In the genomic region with DNA sequence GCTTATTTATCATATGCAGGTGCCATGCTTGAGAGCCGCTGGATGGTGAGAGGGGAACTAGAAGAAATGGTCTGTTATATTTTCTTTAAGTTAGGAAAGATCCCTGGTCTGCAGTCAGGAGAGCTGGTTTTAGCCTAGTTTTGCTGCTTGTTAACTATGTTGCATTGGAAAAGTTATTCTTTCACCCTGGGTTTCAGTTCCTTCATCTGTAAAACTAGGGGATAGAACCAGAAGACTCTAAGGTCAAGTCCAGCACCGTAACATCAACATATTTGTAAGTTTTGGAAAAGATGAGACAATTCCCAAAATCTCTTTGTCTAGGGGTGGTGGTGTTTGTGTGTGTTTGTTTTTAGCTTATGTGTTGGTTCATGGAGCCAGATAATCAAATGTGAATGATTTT, we compare ENCODE assay signal across 24 cellular contexts.
"Had no signal": no experiment of that assay in that cellular context is flagged by ENCODE, and none has a peak within 500 bp of the region (broad histone marks: within the 10 kb centered on the region; RNA-seq: fewer than 3 reads in every experiment).

No MANE protein-coding gene starts in this region.

- ATAC-seq: body of pancreas; gastroesophageal sphincter; heart left ventricle; left ventricle myocardium superior; right cardiac atrium; stimulated activated naive CD8-positive, alpha-beta T cell treated with anti-CD3 and anti-CD28 coated beads, Interleukin-15, amount 100 ng/mL, for 72 hours had no signal

- H3K27me3 Mint-ChIP-seq: stimulated activated naive CD8-positive, alpha-beta T cell treated with anti-CD3 and anti-CD28 coated beads, Interleukin-15, amount 100 ng/mL, for 72 hours had no signal

- H2AFZ ChIP-seq: parathyroid adenoma had no signal

- H3K4me1 Mint-ChIP-seq: activated naive CD4-positive, alpha-beta T cell treated with anti-CD3 and anti-CD28 coated beads, Interleukin-2, amount 50 U/mL, for 24 hours; stimulated activated naive CD8-positive, alpha-beta T cell treated with anti-CD3 and anti-CD28 coated beads, Interleukin-15, amount 100 ng/mL, for 72 hours had no signal

- H3K4me1 ChIP-seq: body of pancreas, gastroesophageal sphincter, parathyroid adenoma, tibial artery had no signal

- H3K27ac ChIP-seq: body of pancreas, cardiac muscle cell, epithelial cell of prostate, gastroesophageal sphincter, heart left ventricle, parathyroid adenoma, tibial artery had no signal

- H3K36me3 Mint-ChIP-seq: activated CD4-positive, alpha-beta memory T cell treated with anti-CD3 and anti-CD28 coated beads for 36 hours; activated naive CD4-positive, alpha-beta T cell treated with anti-CD3 and anti-CD28 coated beads, Interleukin-2, amount 50 U/mL, for 24 hours had no signal

- H3K9me3 Mint-ChIP-seq: activated CD4-positive, alpha-beta memory T cell treated with anti-CD3 and anti-CD28 coated beads for 36 hours; activated naive CD4-positive, alpha-beta T cell treated with anti-CD3 and anti-CD28 coated beads, Interleukin-2, amount 50 U/mL, for 24 hours; activated T-helper 1 cell treated with anti-CD3 and anti-CD28 coated beads, Interleukin-12 subunit alpha, Interleukin-12 subunit beta, Interleukin-2, Interleukin-4 antibody, amounts not matched to agents 30 ng/mL and 10 ng/mL and 1 ng/mL, durations not matched to agents 14 hours and 24 hours and 36 hours; nephron progenitor cell; stimulated activated naive CD8-positive, alpha-beta T cell treated with anti-CD3 and anti-CD28 coated beads, Interleukin-15, amount 100 ng/mL, for 72 hours had no signal

- H3K36me3 ChIP-seq: cardiac muscle cell, gastroesophageal sphincter, heart left ventricle, tibial artery had no signal

- H3K9me3 ChIP-seq: body of pancreas, gastroesophageal sphincter, heart left ventricle, tibial artery had no signal

- H3K27me3 ChIP-seq: body of pancreas, cardiac muscle cell, gastroesophageal sphincter, heart left ventricle, tibial artery had no signal

- H3K4me3 ChIP-seq: body of pancreas, cardiac muscle cell, gastroesophageal sphincter, heart left ventricle, tibial artery had no signal

- H3K4me3 Mint-ChIP-seq: activated CD4-positive, alpha-beta memory T cell treated with anti-CD3 and anti-CD28 coated beads for 36 hours; activated naive CD4-positive, alpha-beta T cell treated with anti-CD3 and anti-CD28 coated beads, Interleukin-2, amount 50 U/mL, for 24 hours; activated T-helper 1 cell treated with anti-CD3 and anti-CD28 coated beads, Interleukin-12 subunit alpha, Interleukin-12 subunit beta, Interleukin-2, Interleukin-4 antibody, amounts not matched to agents 30 ng/mL and 10 ng/mL and 1 ng/mL, durations not matched to agents 14 hours and 24 hours and 36 hours; nephron progenitor cell; stimulated activated naive CD8-positive, alpha-beta T cell treated with anti-CD3 and anti-CD28 coated beads, Interleukin-15, amount 100 ng/mL, for 72 hours had no signal

- DNase-seq: activated CD4-positive, alpha-beta memory T cell treated with anti-CD3 and anti-CD28 coated beads for 36 hours; activated CD4-positive, alpha-beta T cell treated with anti-CD3 and anti-CD28 coated beads for 48 hours; activated gamma-delta T cell treated with Interleukin-2 at 50 U/mL for 16 hours; activated T-cell treated with anti-CD3 and anti-CD28 coated beads for 4 hours; anterior cingulate cortex; body of pancreas; cortex of kidney; heart left ventricle; left ventricle myocardium superior; mesenchymal stem cell; nephron progenitor cell; nucleus accumbens; right cardiac atrium; stimulated activated CD4-positive, alpha-beta T cell treated with anti-CD3 and anti-CD28 coated beads, Interleukin-4, amount 100 ng/mL, for 4 hours; stimulated activated naive CD8-positive, alpha-beta T cell treated with anti-CD3 and anti-CD28 coated beads, Interleukin-15, amount 100 ng/mL, for 72 hours; T1000; tibial artery had no signal

- FAIRE-seq: islet of Langerhans had no signal

- H3K9ac ChIP-seq: parathyroid adenoma had no signal

- H3K79me2 ChIP-seq: parathyroid adenoma had no signal

- H3K27ac Mint-ChIP-seq: activated CD4-positive, alpha-beta memory T cell treated with anti-CD3 and anti-CD28 coated beads for 36 hours; activated naive CD4-positive, alpha-beta T cell treated with anti-CD3 and anti-CD28 coated beads, Interleukin-2, amount 50 U/mL, for 24 hours; activated T-helper 1 cell treated with anti-CD3 and anti-CD28 coated beads, Interleukin-12 subunit alpha, Interleukin-12 subunit beta, Interleukin-2, Interleukin-4 antibody, amounts not matched to agents 30 ng/mL and 10 ng/mL and 1 ng/mL, durations not matched to agents 14 hours and 24 hours and 36 hours; nephron progenitor cell; stimulated activated naive CD8-positive, alpha-beta T cell treated with anti-CD3 and anti-CD28 coated beads, Interleukin-15, amount 100 ng/mL, for 72 hours had no signal
